In genomic region chr9:21854594-21854993, GRCh38 we compare ENCODE assay signal across 1 cellular context.
TF ChIP-seq lines count a peak whose summit lies in the region.

No MANE protein-coding gene starts in this region.

TF ChIP-seq in HepG2, 621 proteins besides CTCF, POLR2A, EP300 and RAD21 (continued from another document):
- TF ChIP-seq SMC3 (IDR thresholded peaks at IDR 0.05; ENCODE audit: low read length) (no peak), ZNF431 (CRISPR knock-in tag; IDR thresholded peaks at IDR 0.05; ENCODE audit: borderline replicate concordance, low read depth) (no peak), ZNF607 (CRISPR knock-in tag; IDR thresholded peaks at IDR 0.05; ENCODE audit: borderline replicate concordance) (no peak), ZNF598 (CRISPR knock-in tag; IDR thresholded peaks at IDR 0.05; ENCODE audit: borderline replicate concordance) (no peak), NR2C2 (CRISPR knock-in tag; IDR thresholded peaks at IDR 0.05; ENCODE audit: borderline replicate concordance) (no peak), RFX3 (CRISPR knock-in tag; IDR thresholded peaks at IDR 0.05) (peak; percentile 82), SIN3A (IDR thresholded peaks at IDR 0.05; ENCODE audit: borderline replicate concordance, low read depth, low read length) (no peak), NPAS2 (CRISPR knock-in tag; IDR thresholded peaks at IDR 0.05; ENCODE audit: borderline replicate concordance) (no peak), GLI4 (CRISPR knock-in tag; IDR thresholded peaks at IDR 0.05; ENCODE audit: borderline replicate concordance) (no peak), CEBPB (IDR thresholded peaks at IDR 0.05; ENCODE audit: borderline replicate concordance, low read depth, low read length) (peak; percentile 76), ZMYM3 (CRISPR knock-in tag; IDR thresholded peaks at IDR 0.05) (no peak), ZKSCAN1 (IDR thresholded peaks at IDR 0.05; ENCODE audit: low read length) (no peak), TARDBP (CRISPR knock-in tag; IDR thresholded peaks at IDR 0.05) (no peak), NR0B2 (CRISPR knock-in tag; IDR thresholded peaks at IDR 0.05) (no peak), ELF1 (CRISPR knock-in tag; IDR thresholded peaks at IDR 0.05) (no peak), GZF1 (CRISPR knock-in tag; IDR thresholded peaks at IDR 0.05) (no peak), RFX1 (IDR thresholded peaks at IDR 0.05) (peak; percentile 36; the same call in 1 of the 2 replicates), ZSCAN25 (CRISPR knock-in tag; IDR thresholded peaks at IDR 0.05) (no peak)
